In genomic region chr1:39995973-39996393, GRCh38 we compare ENCODE assay signal across 11 cellular contexts. TPM values are rescaled to one million over a fixed set of nuclear protein-coding genes. Genes with fewer than 3 reads are reported as not detected.
DNase-seq lines count a peak whose midpoint lies in the region; ATAC-seq and TF ChIP-seq lines count a peak whose summit lies in the region.
"Had no signal": no experiment of that assay in that cellular context is flagged by ENCODE, and none has a peak within 500 bp of the region (broad histone marks: within the 10 kb centered on the region; RNA-seq: fewer than 3 reads in every experiment).

No MANE protein-coding gene starts in this region.

- peak overlapping the region; percentile 76 for H3K27ac Mint-ChIP-seq in nephron progenitor cell

- no peak for TF ChIP-seq POLR2A in lower leg skin (IDR thresholded peaks at IDR 0.05)

- H3K36me3 Mint-ChIP-seq in nephron progenitor cell (ENCODE audit: low read depth) = no peaks in the 10 kb centered on the region

- intact Hi-C loops in lower leg skin (cut with DNase I; ENCODE audit: low total_unique reads) = no loop called here

- no peak for TF ChIP-seq CTCF in nephron progenitor cell (IDR thresholded peaks at IDR 0.05)
- no peak for TF ChIP-seq CTCF in lower leg skin (IDR thresholded peaks at IDR 0.05)

- peaks cover 2% of the 10 kb centered on the region for H3K27me3 Mint-ChIP-seq in nephron progenitor cell (ENCODE audit: low read depth, poor library complexity)

- no peak overlapping the region for H3K4me3 ChIP-seq in lower leg skin (ENCODE audit: low read depth, poor library complexity, severe bottlenecking)
- H3K4me3 ChIP-seq: colonic mucosa had no signal

- no peak overlapping the region for H3K4me3 Mint-ChIP-seq in nephron progenitor cell

- peak; percentile 85 for ATAC-seq in GM21529 (IDR thresholded peaks at IDR 0.05; ENCODE audit: unreplicated experiment)

- 78 to 100% methylated on average over 1 of the region's 1 CpG for WGBS in lower leg skin, 2 donors

- DNase-seq in NCI-H510A treated with DMSO at 0.1 percent for 48 hours (lab: John Stamatoyannopoulos, UW) (peak; percentile 37), NCI-H510A (lab: John Stamatoyannopoulos, UW) (no peak), KBM-7 (peak; percentile 45), nephron progenitor cell (no peak), HCEC 1CT (no peak), T1000 (lab: John Stamatoyannopoulos, UW) (no peak), lower leg skin (ENCODE audit: low spot score in 2 of 2) (no peak)
- DNase-seq: 8988T, colonic mucosa, NCI-H1436 had no signal

- in situ Hi-C loops in KBM-7 (cut with MboI; ENCODE audit: low pct_unique_long_range_greater_than_20kb, low sequenced_read_pairs) = loop anchor here (25.0 kb wide), 1 partner anchor 184 kb away; no protein-coding TSS in a partner anchor

- peaks cover 6% of the 10 kb centered on the region for H3K4me1 Mint-ChIP-seq in nephron progenitor cell

- peaks cover 7% of the 10 kb centered on the region for H3K9me3 Mint-ChIP-seq in nephron progenitor cell

RNA-seq across cellular contexts. Expression of gene MFSD2A, which starts 41.0 kb away (rescaled TPM):
- total RNA-seq in lower leg skin = 100 to 1,000 TPM; 103 to 209 (median 131) TPM

RNA-seq across cellular contexts. Expression of gene CAP1, which starts 44.5 kb away (rescaled TPM):
- total RNA-seq in lower leg skin = 100 to 1,000 TPM; 136 to 173 (median 143) TPM

Comparison
In these comparisons a context has a peak if more than half of its experiments do, and no peak if none do; other contexts are left out.
1. DNase-seq: peak in NCI-H510A treated with DMSO at 0.1 percent for 48 hours (single experiment) and KBM-7 (single experiment); none in NCI-H510A (single experiment), nephron progenitor cell (single experiment), HCEC 1CT (single experiment), T1000 (single experiment) and lower leg skin (0 of 2).